ENCODE assay signal across 14 cellular contexts in the genomic region with DNA sequence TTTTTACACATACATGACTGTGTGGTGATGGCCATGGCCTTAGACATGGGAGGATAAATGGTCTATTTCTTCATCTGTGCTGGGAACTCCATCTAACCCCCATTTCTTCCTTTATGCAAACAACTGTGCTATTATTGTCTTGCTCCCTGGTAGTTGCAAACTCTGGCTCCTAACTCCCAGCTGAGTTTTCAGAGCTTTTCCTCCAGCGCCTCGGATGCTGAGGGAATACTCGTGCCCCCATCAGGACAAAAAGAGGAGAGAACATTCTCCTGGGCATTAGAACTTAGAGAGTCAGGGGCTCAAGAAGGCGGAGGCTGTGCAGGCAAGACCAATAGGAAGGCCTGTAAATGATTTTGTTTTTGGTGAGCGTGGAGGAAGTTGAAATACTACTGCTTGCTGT. TPM values are rescaled to one million over a fixed set of nuclear protein-coding genes. Genes with fewer than 3 reads are reported as not detected.
DNase-seq lines count a peak whose midpoint lies in the region; ATAC-seq and TF ChIP-seq lines count a peak whose summit lies in the region.
"Had no signal": no experiment of that assay in that cellular context is flagged by ENCODE, and none has a peak within 500 bp of the region (broad histone marks: within the 10 kb centered on the region; RNA-seq: fewer than 3 reads in every experiment).

No MANE protein-coding gene starts in this region.

- TF ChIP-seq CTCF in stomach (IDR thresholded peaks at IDR 0.05) (no peak), ovary (IDR thresholded peaks at IDR 0.05) (no peak)

- H3K9me3 ChIP-seq in duodenal mucosa (ENCODE audit: control insufficient read depth in 1 of 2, low read length in 2 of 2) = no peaks in the 10 kb centered on the region
- no peaks in the 10 kb centered on the region for H3K9me3 ChIP-seq in stomach
- no peaks in the 10 kb centered on the region for H3K9me3 ChIP-seq in ovary

- no peak overlapping the region for H3K4me3 Mint-ChIP-seq in activated T-cell treated with anti-CD3 and anti-CD28 coated beads, Interleukin-2, amount 50 U/mL, for 72 hours
- H3K4me3 Mint-ChIP-seq: T-helper 1 cell treated with Interleukin-12 subunit alpha and Interleukin-12 subunit beta and Interleukin-4 antibody, amounts not matched to agents 30 μg/mL and 1 μg/mL, for 36 hours had no signal

- no peak overlapping the region for H3K18ac ChIP-seq in mesendoderm (ENCODE audit: low read length)

- no CpG with 5 or more reads among the region's 5 CpGs for WGBS in mesendoderm (ENCODE audit: extremely low coverage, insufficient coverage, low lambda C conversion rate)
- 49 to 80% (median 75%) methylated on average over 5 of the region's 5 CpGs for WGBS in stomach, 5 donors
- 74 to 79% (median 77%) methylated on average over 5 of the region's 5 CpGs for WGBS in ovary, 3 donors

- intact Hi-C loops in stomach (cut with DNase I; ENCODE audit: low total_unique reads) (no loop called here), ovary (cut with DNase I) (no loop called here)

- no peak overlapping the region for H2BK120ac ChIP-seq in mesendoderm (ENCODE audit: low read depth, low read length)

- no peak overlapping the region for H3K4me2 ChIP-seq in mesendoderm (ENCODE audit: low read length)
- H3K4me2 ChIP-seq: BLaER1 had no signal

- H3K56ac ChIP-seq in mesendoderm (ENCODE audit: low read length) = no peak overlapping the region

- H3K79me2 ChIP-seq in mesendoderm (ENCODE audit: control insufficient read depth, insufficient read depth, low read length) = no peaks in the 10 kb centered on the region

- H3K27me3 ChIP-seq in H7 (ENCODE audit: control insufficient read depth, insufficient read depth, low read length) (peaks cover 20% of the 10 kb centered on the region), duodenal mucosa (ENCODE audit: control insufficient read depth in 1 of 2, insufficient read depth in 2 of 2, low read length in 2 of 2) (peaks cover 14 to 29% of the 10 kb centered on the region in 2 donors), mesendoderm (ENCODE audit: insufficient read depth, low read length, poor library complexity) (no peaks in the 10 kb centered on the region), stomach (peaks cover 0 to 21% (median 12%) of the 10 kb centered on the region in 3 donors), ovary (no peaks in the 10 kb centered on the region)

- no peaks in the 10 kb centered on the region for H3K4me1 Mint-ChIP-seq in activated T-cell treated with anti-CD3 and anti-CD28 coated beads, Interleukin-2, amount 50 U/mL, for 72 hours (ENCODE audit: low read depth)

- H3K27ac ChIP-seq in duodenal mucosa (ENCODE audit: low read depth, low read length) (no peak overlapping the region), mesendoderm (ENCODE audit: low read depth, low read length) (no peak overlapping the region), stomach (peak overlapping the region in 4 of 5 donors; percentile 77 to 92 (median 83)), ovary (no peak overlapping the region)
- H3K27ac ChIP-seq: BLaER1, RWPE1 had no signal

- peaks cover 57% of the 10 kb centered on the region for H3K27me3 Mint-ChIP-seq in activated T-cell treated with anti-CD3 and anti-CD28 coated beads, Interleukin-2, amount 50 U/mL, for 72 hours (ENCODE audit: low read depth)

- no peaks in the 10 kb centered on the region for H3K36me3 Mint-ChIP-seq in activated T-cell treated with anti-CD3 and anti-CD28 coated beads, Interleukin-2, amount 50 U/mL, for 72 hours (ENCODE audit: insufficient read depth in 2 of 2)

- H3K4me3 ChIP-seq in H7 (ENCODE audit: insufficient read depth, low read depth, low read length) (no peak overlapping the region), duodenal mucosa (ENCODE audit: low read depth in 1 of 2, low read length in 2 of 2) (peak overlapping the region; percentile 42 to 69), mesendoderm (ENCODE audit: low read length) (no peak overlapping the region), stomach (peak overlapping the region in 3 of 4 donors; percentile 55 to 74 (median 68)), ovary (no peak overlapping the region)
- H3K4me3 ChIP-seq: BLaER1 had no signal

- no peaks in the 10 kb centered on the region for H3K79me1 ChIP-seq in mesendoderm (ENCODE audit: low read length)

- no peaks in the 10 kb centered on the region for H3K9me3 Mint-ChIP-seq in activated T-cell treated with anti-CD3 and anti-CD28 coated beads, Interleukin-2, amount 50 U/mL, for 72 hours
- H3K9me3 Mint-ChIP-seq: T-helper 1 cell treated with Interleukin-12 subunit alpha and Interleukin-12 subunit beta and Interleukin-4 antibody, amounts not matched to agents 30 μg/mL and 1 μg/mL, for 36 hours had no signal

- no peaks in the 10 kb centered on the region for H3K36me3 ChIP-seq in H7 (replicated peaks; ENCODE audit: control insufficient read depth, insufficient read depth, low read length)
- no peaks in the 10 kb centered on the region for H3K36me3 ChIP-seq in duodenal mucosa (ENCODE audit: control insufficient read depth in 1 of 2, insufficient read depth in 2 of 2, low read length in 2 of 2)
- no peaks in the 10 kb centered on the region for H3K36me3 ChIP-seq in mesendoderm (ENCODE audit: control insufficient read depth, insufficient read depth, low read length)
- no peaks in the 10 kb centered on the region for H3K36me3 ChIP-seq in stomach
- H3K36me3 ChIP-seq in ovary = no peaks in the 10 kb centered on the region
- H3K36me3 ChIP-seq: BLaER1 had no signal

- no peak for TF ChIP-seq EP300 in stomach (IDR thresholded peaks at IDR 0.05)
- no peak for TF ChIP-seq EP300 in ovary (IDR thresholded peaks at IDR 0.05)

- H4K5ac ChIP-seq in mesendoderm (ENCODE audit: low read length) = no peak overlapping the region

- H2BK15ac ChIP-seq in mesendoderm (replicated peaks; ENCODE audit: low read depth) = no peak overlapping the region

- no peak overlapping the region for H2BK5ac ChIP-seq in mesendoderm (ENCODE audit: low read length)

- H3K4ac ChIP-seq in mesendoderm (ENCODE audit: low read depth, low read length) = no peak overlapping the region

- no peak overlapping the region for H2AK5ac ChIP-seq in mesendoderm (ENCODE audit: low read length)

- H4K8ac ChIP-seq in mesendoderm (ENCODE audit: low read depth, low read length) = no peak overlapping the region

- peaks cover 0 to 4% of the 10 kb centered on the region in 2 donors for H3K4me1 ChIP-seq in duodenal mucosa (ENCODE audit: control insufficient read depth in 1 of 2, insufficient read depth in 2 of 2, low read length in 2 of 2)
- no peaks in the 10 kb centered on the region for H3K4me1 ChIP-seq in mesendoderm (ENCODE audit: control insufficient read depth, low read depth, low read length)
- H3K4me1 ChIP-seq in stomach = peaks cover 4 to 59% (median 29%) of the 10 kb centered on the region in 4 donors
- peaks cover 10% of the 10 kb centered on the region for H3K4me1 ChIP-seq in ovary (ENCODE audit: insufficient read depth)

- H3K27ac Mint-ChIP-seq in activated T-cell treated with anti-CD3 and anti-CD28 coated beads, Interleukin-2, amount 50 U/mL, for 72 hours = no peak overlapping the region
- H3K27ac Mint-ChIP-seq: T-helper 1 cell treated with Interleukin-12 subunit alpha and Interleukin-12 subunit beta and Interleukin-4 antibody, amounts not matched to agents 30 μg/mL and 1 μg/mL, for 36 hours had no signal

- no peak for ATAC-seq in HG02970 (IDR thresholded peaks at IDR 0.05; ENCODE audit: low FRiP score, unreplicated experiment)
- ATAC-seq in activated T-cell treated with anti-CD3 and anti-CD28 coated beads, Interleukin-2, amount 50 U/mL, for 72 hours (replicated peaks in 1 of 2) = no peak

- H3K9ac ChIP-seq in duodenal mucosa (ENCODE audit: low read depth in 1 of 2, low read length in 2 of 2) = no peak overlapping the region
- H3K9ac ChIP-seq in mesendoderm (ENCODE audit: low read length) = no peak overlapping the region
- H3K9ac ChIP-seq: BLaER1 had no signal

- no peak overlapping the region for H3K23ac ChIP-seq in mesendoderm (ENCODE audit: low read length)

- DNase-seq in H7 (peak; percentile 51), mesendoderm (peak; percentile 30), stomach (no peak), ovary (no peak), GM19238 (ENCODE audit: insufficient read length, low spot score) (no peak)
- DNase-seq in activated T-cell treated with anti-CD3 and anti-CD28 coated beads, Interleukin-2, amount 50 U/mL, for 72 hours = no peak
- DNase-seq: activated CD4-positive, CD25-positive, alpha-beta regulatory T cell treated with anti-CD3 and anti-CD28 coated beads, Interleukin-2, amount 50 U/mL, for 72 hours; activated T-cell treated with anti-CD3 and anti-CD28 coated beads, Interleukin-2, amount 50 U/mL, for 1 hour; NCI-H2081 treated with DMSO at 0.1 percent for 48 hours had no signal

- no peak for TF ChIP-seq POLR2A in stomach (IDR thresholded peaks at IDR 0.05)
- TF ChIP-seq POLR2A in ovary (IDR thresholded peaks at IDR 0.05) = no peak

RNA-seq across cellular contexts. Expression of gene DAAM2, which starts 2.1 kb away (rescaled TPM):
- 0.97 and 1.0 TPM in 2 replicates for total RNA-seq in H7 (2014; rRNA removed; shearing (Covaris generic))
- 1.7 TPM for polyA plus RNA-seq in mesendoderm (2013, experiment 1 of 2)
- polyA plus RNA-seq in mesendoderm (2013, experiment 2 of 2) = 1.9 TPM
- 10 to 100 TPM in 4 of 5 donors, 1 to 10 TPM in 1; 9.3 to 78.8 (median 35.7) TPM for total RNA-seq in stomach
- 10 to 100 TPM; 15.1 to 18.5 (median 17.9) TPM for polyA plus RNA-seq in stomach
- total RNA-seq in activated T-cell treated with anti-CD3 and anti-CD28 coated beads, Interleukin-2, amount 50 U/mL, for 72 hours = not detected
- 10 to 100 TPM in 6 of 7 donors, 1 to 10 TPM in 1; 8.5 to 25.2 (median 18.5) TPM for total RNA-seq in ovary
- polyA plus RNA-seq in ovary = 10 to 100 TPM in 1 of 2 donors, 1 to 10 TPM in 1; 9.8 to 27.8 TPM

Comparison
In these comparisons a context has a peak if more than half of its experiments do, and no peak if none do; other contexts are left out.
1. DNase-seq: peak in H7 (single experiment) and mesendoderm (single experiment); none in stomach (single experiment), activated T-cell treated with anti-CD3 and anti-CD28 coated beads, Interleukin-2, amount 50 U/mL, for 72 hours (0 of 2), ovary (0 of 5) and GM19238 (single experiment).
2. H3K4me3 ChIP-seq: peak in duodenal mucosa (2 of 2) and stomach (3 of 4); none in H7 (single experiment), mesendoderm (single experiment) and ovary (single experiment).
3. H3K27ac ChIP-seq: peak in stomach (4 of 5); none in duodenal mucosa (single experiment), mesendoderm (single experiment) and ovary (0 of 2).